8 cellular contexts compared by ENCODE assay signal in the genomic region with DNA sequence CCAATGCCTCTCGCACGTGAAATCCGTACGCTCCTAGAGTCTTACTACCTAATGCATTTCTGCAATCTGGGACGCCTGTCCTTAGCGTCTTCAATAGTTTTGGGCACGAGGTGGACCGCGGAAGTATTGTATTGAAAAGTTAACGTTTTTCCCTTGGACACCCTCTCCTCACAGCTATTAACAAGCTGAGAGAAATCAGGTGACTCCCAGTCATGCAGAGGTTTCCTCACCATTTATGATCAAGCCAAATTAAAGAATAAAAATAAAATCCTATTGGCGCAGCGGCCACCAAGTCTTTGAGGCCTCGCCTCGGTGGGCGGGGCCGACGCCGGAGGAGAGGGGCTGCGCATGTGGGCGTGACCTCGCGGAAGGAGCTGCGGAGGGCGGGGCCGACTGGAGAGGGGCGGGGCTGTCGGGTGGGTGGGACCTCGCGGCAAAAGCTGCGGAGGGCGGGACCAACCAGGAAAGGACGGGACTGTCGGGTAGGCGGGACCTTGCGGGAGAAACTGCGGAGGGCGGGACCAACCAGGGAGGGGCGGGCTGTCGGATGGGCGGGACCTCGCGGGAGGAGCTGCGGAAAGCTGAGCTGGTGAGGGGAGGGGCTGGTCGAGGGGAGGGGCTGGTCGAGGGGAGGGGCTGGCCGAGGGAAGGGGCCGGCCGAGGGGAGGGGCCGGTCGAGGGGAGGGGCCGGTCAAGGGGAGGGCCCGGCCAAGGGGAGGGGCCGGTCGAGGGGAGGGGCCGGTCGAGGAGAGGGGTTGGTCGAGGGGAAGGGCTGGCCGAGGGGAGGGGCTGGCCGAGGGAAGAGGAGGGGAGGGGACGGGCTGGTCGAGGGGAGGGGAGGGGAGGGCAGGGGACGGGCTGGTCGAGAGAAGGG. TPM values are rescaled to one million over a fixed set of nuclear protein-coding genes. Genes with fewer than 3 reads are reported as not detected.
DNase-seq lines count a peak whose midpoint lies in the region; ATAC-seq and TF ChIP-seq lines count a peak whose summit lies in the region.

No MANE protein-coding gene starts in this region.

- ATAC-seq in HG02642 (IDR thresholded peaks at IDR 0.05; ENCODE audit: poor library complexity, unreplicated experiment): peak; percentile 63
- ATAC-seq in activated naive CD8-positive, alpha-beta T cell treated with anti-CD3 and anti-CD28 coated beads, Interleukin-2, amount 10 ng/mL, durations not matched to agents 7 days and 5 days (ENCODE audit: low read depth): peak; percentile 62

- H3K4me1 Mint-ChIP-seq in activated naive CD8-positive, alpha-beta T cell treated with anti-CD3 and anti-CD28 coated beads, Interleukin-2, amount 10 ng/mL, durations not matched to agents 7 days and 5 days: peaks cover 13% of the 10 kb centered on the region
- H3K4me1 Mint-ChIP-seq in glutamatergic neuron (ENCODE audit: low read depth, unreplicated experiment): peaks cover 2% of the 10 kb centered on the region

- in situ Hi-C loops in G401 (cut with HindIII; ENCODE audit: low sequenced_read_pairs): no loop called here

- TF ChIP-seq CTCF in SU-DHL-6 (IDR thresholded peaks at IDR 0.05; ENCODE audit: insufficient read depth, low read length, poor library complexity, severe bottlenecking) (no peak), glutamatergic neuron (IDR thresholded peaks at IDR 0.05; ENCODE audit: partially characterized antibody, unreplicated experiment) (no peak), osteoblast (IDR thresholded peaks at IDR 0.05; ENCODE audit: extremely low read depth, low read depth, low read length) (no peak), suprapubic skin (IDR thresholded peaks at IDR 0.05) (no peak)

- H3K27me3 ChIP-seq in SU-DHL-6 (ENCODE audit: low read length) (no peaks in the 10 kb centered on the region), osteoblast (ENCODE audit: insufficient read depth, low read length) (peaks cover 19% of the 10 kb centered on the region), suprapubic skin (no peaks in the 10 kb centered on the region)

- TF ChIP-seq POLR2A in suprapubic skin (IDR thresholded peaks at IDR 0.05): no peak

- H3K4me1 ChIP-seq in osteoblast (ENCODE audit: insufficient read depth, low read length): peaks cover 10% of the 10 kb centered on the region
- H3K4me1 ChIP-seq in suprapubic skin: peaks cover 24% of the 10 kb centered on the region

- peaks cover 8% of the 10 kb centered on the region; the same call in 1 of the 2 replicates for H3F3A ChIP-seq in SU-DHL-6 (ENCODE audit: insufficient read depth)

- H3K4me2 ChIP-seq in SU-DHL-6 (ENCODE audit: low read depth, low read length, poor library complexity, severe bottlenecking): peak overlapping the region; percentile 99
- H3K4me2 ChIP-seq in osteoblast (ENCODE audit: insufficient read depth, low read length): peak overlapping the region; percentile 62

- H3K9me3 Mint-ChIP-seq in activated naive CD8-positive, alpha-beta T cell treated with anti-CD3 and anti-CD28 coated beads, Interleukin-2, amount 10 ng/mL, durations not matched to agents 7 days and 5 days: no peaks in the 10 kb centered on the region
- H3K9me3 Mint-ChIP-seq in glutamatergic neuron (ENCODE audit: unreplicated experiment): peaks cover 9% of the 10 kb centered on the region

- H3K36me3 ChIP-seq in SU-DHL-6 (ENCODE audit: low read length): no peaks in the 10 kb centered on the region
- peaks cover 5% of the 10 kb centered on the region for H3K36me3 ChIP-seq in osteoblast (ENCODE audit: insufficient read depth, low read length)
- no peaks in the 10 kb centered on the region for H3K36me3 ChIP-seq in suprapubic skin

- H3K4me3 ChIP-seq in SU-DHL-6 (ENCODE audit: insufficient read depth, low read length, poor library complexity, severe bottlenecking) (peak overlapping the region; percentile 29), osteoblast (ENCODE audit: insufficient read depth, low read length) (peak overlapping the region; percentile 92), suprapubic skin (peak overlapping the region; percentile 68)

- 3% methylated on average over 48 of the region's 63 CpGs for WGBS in suprapubic skin

- H3K79me2 ChIP-seq in SU-DHL-6 (ENCODE audit: insufficient read depth, low read length) (no peaks in the 10 kb centered on the region), osteoblast (ENCODE audit: insufficient read depth, low read length) (no peaks in the 10 kb centered on the region)

- H3K9ac ChIP-seq in SU-DHL-6 (ENCODE audit: low read length): no peak overlapping the region

- no peaks in the 10 kb centered on the region for H3K9me3 ChIP-seq in SU-DHL-6 (ENCODE audit: insufficient read depth, low read length)
- no peaks in the 10 kb centered on the region for H3K9me3 ChIP-seq in osteoblast (ENCODE audit: low read depth, low read length)
- no peaks in the 10 kb centered on the region for H3K9me3 ChIP-seq in suprapubic skin

- POLR2A ChIA-PET in activated naive CD8-positive, alpha-beta T cell treated with anti-CD3 and anti-CD28 coated beads, Interleukin-2, amount 10 ng/mL, durations not matched to agents 7 days and 5 days (lab: Charles Lee): interaction anchor here (0.6 to 1.4 kb wide), 7 partner anchors 10 to 1193 kb away, joined by 3 to 11 read pairs (median 3); no protein-coding TSS in a partner anchor

- H3K36me3 Mint-ChIP-seq in activated naive CD8-positive, alpha-beta T cell treated with anti-CD3 and anti-CD28 coated beads, Interleukin-2, amount 10 ng/mL, durations not matched to agents 7 days and 5 days: peaks cover 2% of the 10 kb centered on the region
- H3K36me3 Mint-ChIP-seq in glutamatergic neuron (ENCODE audit: unreplicated experiment): peaks cover 5% of the 10 kb centered on the region

- TF ChIP-seq EP300 in suprapubic skin (IDR thresholded peaks at IDR 0.05): no peak

- peak overlapping the region; percentile 55 for H3K27ac Mint-ChIP-seq in activated naive CD8-positive, alpha-beta T cell treated with anti-CD3 and anti-CD28 coated beads, Interleukin-2, amount 10 ng/mL, durations not matched to agents 7 days and 5 days
- no peak overlapping the region for H3K27ac Mint-ChIP-seq in glutamatergic neuron (ENCODE audit: unreplicated experiment)

- no peaks in the 10 kb centered on the region for H3K9me2 ChIP-seq in SU-DHL-6 (replicated peaks; ENCODE audit: insufficient read depth, low read length)

- H4K20me1 ChIP-seq in SU-DHL-6 (ENCODE audit: low read depth, low read length): no peaks in the 10 kb centered on the region
- no peaks in the 10 kb centered on the region for H4K20me1 ChIP-seq in osteoblast (ENCODE audit: insufficient read depth, low read length)

- H3K4me3 Mint-ChIP-seq in activated naive CD8-positive, alpha-beta T cell treated with anti-CD3 and anti-CD28 coated beads, Interleukin-2, amount 10 ng/mL, durations not matched to agents 7 days and 5 days: peak overlapping the region; percentile 75
- peak overlapping the region; percentile 61 for H3K4me3 Mint-ChIP-seq in glutamatergic neuron (ENCODE audit: unreplicated experiment)

- no peak overlapping the region for H3K27ac ChIP-seq in SU-DHL-6 (ENCODE audit: low read depth, low read length)
- no peak overlapping the region for H3K27ac ChIP-seq in osteoblast (ENCODE audit: low read depth, low read length)
- H3K27ac ChIP-seq in suprapubic skin: peak overlapping the region; percentile 98

- H2AFZ ChIP-seq in SU-DHL-6 (ENCODE audit: low read depth, low read length, severe bottlenecking): peak overlapping the region; percentile 18
- peak overlapping the region; percentile 36 for H2AFZ ChIP-seq in osteoblast (ENCODE audit: low read length)

- H3K27me3 Mint-ChIP-seq in activated naive CD8-positive, alpha-beta T cell treated with anti-CD3 and anti-CD28 coated beads, Interleukin-2, amount 10 ng/mL, durations not matched to agents 7 days and 5 days: peaks cover 7% of the 10 kb centered on the region
- peaks cover 4% of the 10 kb centered on the region for H3K27me3 Mint-ChIP-seq in glutamatergic neuron (ENCODE audit: unreplicated experiment)

- peak; percentile 98 for DNase-seq in G401 (ENCODE audit: low spot score)
- DNase-seq in NCI-H1417 treated with DMSO at 0.1 percent for 48 hours (lab: John Stamatoyannopoulos, UW): peak; percentile 89
- DNase-seq in activated naive CD8-positive, alpha-beta T cell treated with anti-CD3 and anti-CD28 coated beads, Interleukin-2, amount 10 ng/mL, durations not matched to agents 7 days and 5 days: peak; percentile 91
- peak; percentile 98 for DNase-seq in glutamatergic neuron
- peak; percentile 99 for DNase-seq in osteoblast (ENCODE audit: insufficient read length, low spot score, missing footprints)
- DNase-seq in suprapubic skin (ENCODE audit: low spot score in 2 of 2): peak; percentile 99

RNA-seq across cellular contexts. Expression of gene PPP2R5C, which starts 1.1 kb away (rescaled TPM):
- 93.7 and 118 TPM in 2 replicates for total RNA-seq in G401 (2014; rRNA removed; shearing (Covaris generic))
- 100 to 1,000 TPM; 369 to 382 TPM for total RNA-seq in activated naive CD8-positive, alpha-beta T cell treated with anti-CD3 and anti-CD28 coated beads, Interleukin-2, amount 10 ng/mL, durations not matched to agents 7 days and 5 days
- total RNA-seq in glutamatergic neuron (ENCODE audit: unreplicated experiment) (116 TPM), osteoblast (101 and 111 TPM in 2 replicates), suprapubic skin (100 to 1,000 TPM; 104 to 149 (median 119) TPM)

Comparison
In these comparisons a context has a peak if more than half of its experiments do, and no peak if none do; other contexts are left out.
1. H3K4me3 ChIP-seq: peak in every context shown above with its lines; median percentile 92 in osteoblast; 68 in suprapubic skin; 29 in SU-DHL-6.